8 cellular contexts compared by ENCODE assay signal in the genomic region with DNA sequence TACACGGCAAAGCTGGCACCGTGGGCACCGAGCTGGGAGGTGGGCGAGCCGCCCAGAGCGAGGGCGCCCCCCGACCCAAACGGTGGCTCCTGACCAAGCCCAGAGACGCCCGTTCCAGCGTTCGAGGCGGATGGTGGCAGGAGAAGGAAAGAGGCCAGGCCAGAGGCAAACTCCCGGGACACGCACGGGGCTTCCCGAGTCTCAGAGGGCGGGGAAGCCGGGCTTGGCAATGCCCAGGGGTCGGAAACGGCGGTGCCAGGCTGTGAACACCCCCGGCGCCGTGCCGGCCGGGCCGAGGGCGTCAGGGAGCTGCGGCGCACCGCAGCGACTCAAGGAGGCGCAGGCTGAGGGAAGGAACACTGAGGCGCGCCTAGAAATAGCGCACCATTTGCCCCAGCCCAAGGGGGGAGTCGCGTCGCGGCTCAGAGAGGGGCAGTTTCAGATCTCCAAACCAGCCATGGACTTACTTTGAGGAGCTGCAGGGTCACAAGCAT. TPM values are rescaled to one million over a fixed set of nuclear protein-coding genes. Genes with fewer than 3 reads are reported as not detected.
A peak's percentile ranks its signal among the peaks of the same experiment; 100 is the strongest.
DNase-seq lines count a peak whose midpoint lies in the region; ATAC-seq, FAIRE-seq and TF ChIP-seq lines count a peak whose summit lies in the region.

No MANE protein-coding gene starts in this region.

- peak overlapping the region; percentile 100 for H3K27ac ChIP-seq in HUES64 (ENCODE audit: low read depth, low read length)

- H3K36me3 ChIP-seq in HUES64 (ENCODE audit: insufficient read depth, low read length) (peaks cover 30% of the 10 kb centered on the region), adipocyte (ENCODE audit: control insufficient read depth, insufficient read depth, low read length, severe bottlenecking) (no peaks in the 10 kb centered on the region)

- WGBS in HUES64 = under 1% methylated on average over 42 of the region's 42 CpGs

- no peak for FAIRE-seq in RCC 7860 (lab: Jason Lieb, UNC)

- H3K36me3 Mint-ChIP-seq in stimulated activated naive B cell treated with anti-CD40 and anti-IgM and Interleukin-4, amounts not matched to agents 10 μg/mL and 1 μg/mL and 100 μg/mL, for 72 hours = no peaks in the 10 kb centered on the region

- no peaks in the 10 kb centered on the region for H3K9me3 ChIP-seq in HUES64 (ENCODE audit: insufficient read depth, low read depth, low read length)
- H3K9me3 ChIP-seq in adipocyte (ENCODE audit: control insufficient read depth, low read length) = no peaks in the 10 kb centered on the region
- no peaks in the 10 kb centered on the region for H3K9me3 ChIP-seq in iPS-18c (ENCODE audit: control insufficient read depth, insufficient read depth, low read length)

- peaks cover 29 to 55% of the 10 kb centered on the region in 2 donors for H3K4me1 Mint-ChIP-seq in stimulated activated naive B cell treated with anti-CD40 and anti-IgM and Interleukin-4, amounts not matched to agents 10 μg/mL and 1 μg/mL and 100 μg/mL, for 72 hours

- ATAC-seq in GM21447 (IDR thresholded peaks at IDR 0.05; ENCODE audit: unreplicated experiment) = peak; percentile 37
- peak; percentile 64 to 67 for ATAC-seq in stimulated activated naive B cell treated with anti-CD40 and anti-IgM and Interleukin-4, amounts not matched to agents 10 μg/mL and 1 μg/mL and 100 μg/mL, for 72 hours (replicated peaks)

- H3K4me3 Mint-ChIP-seq in stimulated activated naive B cell treated with anti-CD40 and anti-IgM and Interleukin-4, amounts not matched to agents 10 μg/mL and 1 μg/mL and 100 μg/mL, for 72 hours = peak overlapping the region; percentile 84 to 87

- H3K9ac ChIP-seq in HUES64 (ENCODE audit: low read depth, low read length) = peak overlapping the region; percentile 94
- peak overlapping the region; percentile 99 for H3K9ac ChIP-seq in adipocyte (ENCODE audit: low read length)

- DNase-seq in GM12864 (ENCODE audit: low read depth) (no peak), adipocyte (ENCODE audit: low read depth) (peak; percentile 81), RCC 7860 (ENCODE audit: low spot score) (no peak), inferior parietal cortex (ENCODE audit: extremely low spot score) (no peak)
- no peak for DNase-seq in stimulated activated naive B cell treated with anti-CD40 and anti-IgM and Interleukin-4, amounts not matched to agents 10 μg/mL and 1 μg/mL and 100 μg/mL, for 72 hours

- peaks cover 77 to 81% of the 10 kb centered on the region in 2 donors for H3K27me3 Mint-ChIP-seq in stimulated activated naive B cell treated with anti-CD40 and anti-IgM and Interleukin-4, amounts not matched to agents 10 μg/mL and 1 μg/mL and 100 μg/mL, for 72 hours

- peaks cover 51% of the 10 kb centered on the region for H3K4me1 ChIP-seq in HUES64 (ENCODE audit: insufficient read depth, low read length)
- peaks cover 61% of the 10 kb centered on the region for H3K4me1 ChIP-seq in adipocyte (ENCODE audit: control insufficient read depth, insufficient read depth, low read length)

- no peaks in the 10 kb centered on the region for H3K9me3 Mint-ChIP-seq in stimulated activated naive B cell treated with anti-CD40 and anti-IgM and Interleukin-4, amounts not matched to agents 10 μg/mL and 1 μg/mL and 100 μg/mL, for 72 hours

- H3K4me3 ChIP-seq in GM12864 (ENCODE audit: low read depth, low read length) (peak overlapping the region; percentile 56), HUES64 (ENCODE audit: low read length) (peak overlapping the region; percentile 95), adipocyte (ENCODE audit: low read length) (peak overlapping the region; percentile 95), iPS-18c (ENCODE audit: insufficient read depth, low read depth, low read length) (peak overlapping the region; percentile 92)

- no peak overlapping the region for H3K27ac Mint-ChIP-seq in stimulated activated naive B cell treated with anti-CD40 and anti-IgM and Interleukin-4, amounts not matched to agents 10 μg/mL and 1 μg/mL and 100 μg/mL, for 72 hours

- TF ChIP-seq CTCF in GM12864 (IDR thresholded peaks at IDR 0.05; ENCODE audit: low read depth, low read length, missing control alignments) = peak; percentile 19

- no peaks in the 10 kb centered on the region; the same call in 1 of the 2 replicates for H3K27me3 ChIP-seq in HUES64 (ENCODE audit: insufficient read depth, low read length)
- no peaks in the 10 kb centered on the region for H3K27me3 ChIP-seq in adipocyte (replicated peaks; ENCODE audit: control insufficient read depth, insufficient read depth, low read length)

RNA-seq across cellular contexts. Expression of a gene that starts 0.4 kb away (rescaled TPM):
- polyA plus RNA-seq in HUES64 (2013, experiment 1 of 2) = 64.4 TPM
- 80.8 TPM for polyA plus RNA-seq in HUES64 (2013, experiment 2 of 2)
